Comparison of ENCODE assay signal across 1 cellular context in the genomic region with DNA sequence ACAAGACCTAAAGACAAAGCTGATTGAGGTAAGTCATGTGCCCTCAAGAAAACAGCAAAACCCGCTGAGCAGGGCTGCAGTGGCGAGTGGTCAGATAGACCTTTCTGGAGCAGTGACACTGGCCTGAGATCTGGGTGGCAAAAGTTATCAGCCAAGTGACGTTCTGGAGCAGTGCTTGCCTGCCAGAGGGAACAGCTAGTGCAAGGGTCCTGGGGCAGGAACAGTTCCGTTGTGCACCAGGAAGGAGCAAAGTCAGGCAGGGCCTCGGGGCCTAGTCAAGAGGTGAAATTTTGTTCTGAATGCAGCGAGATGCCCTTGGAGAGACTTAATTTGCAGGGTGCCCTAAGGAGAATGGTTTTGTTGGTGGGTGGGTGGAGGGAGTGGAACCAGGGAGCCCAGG.
TF ChIP-seq lines count a peak whose summit lies in the region.

No MANE protein-coding gene starts in this region.

TF ChIP-seq in A549, 52 proteins besides CTCF, POLR2A, EP300 and RAD21:
- no peak for TF ChIP-seq GATA3 (IDR thresholded peaks at IDR 0.05; ENCODE audit: borderline replicate concordance)
- no peak for TF ChIP-seq ZNF302 (CRISPR knock-in tag; IDR thresholded peaks at IDR 0.05)
- no peak for TF ChIP-seq CEBPB (IDR thresholded peaks at IDR 0.05)
- TF ChIP-seq CBX2 (IDR thresholded peaks at IDR 0.05; ENCODE audit: borderline replicate concordance, low read depth) = no peak
- no peak for TF ChIP-seq NFE2L2 (conservative IDR thresholded peaks at IDR 0.05; ENCODE audit: low read length)
